ENCODE assay signal across 21 cellular contexts in genomic region chr17:33934696-33935095, GRCh38.
DNase-seq lines count a peak whose midpoint lies in the region; ATAC-seq, FAIRE-seq and TF ChIP-seq lines count a peak whose summit lies in the region.
"Had no signal": no experiment of that assay in that cellular context is flagged by ENCODE, and none has a peak within 500 bp of the region (broad histone marks: within the 10 kb centered on the region; RNA-seq: fewer than 3 reads in every experiment).

No MANE protein-coding gene starts in this region.

- POLR2A ChIA-PET in H1 (lab: Charles Lee; ENCODE audit: partially characterized antibody): no interaction called here

- H3K36me3 Mint-ChIP-seq in progenitor cell of endocrine pancreas (ENCODE audit: insufficient read depth): no peaks in the 10 kb centered on the region
- H3K36me3 Mint-ChIP-seq: CD8-positive, alpha-beta T cell had no signal

- CTCF ChIA-PET in H1 (lab: Charles Lee; ENCODE audit: partially characterized antibody): interaction anchor here (8.3 kb wide), 1 partner anchor 13 kb away, joined by 94 read pairs; no protein-coding TSS in a partner anchor

- peaks cover 4% of the 10 kb centered on the region for H3K27me3 Mint-ChIP-seq in progenitor cell of endocrine pancreas
- H3K27me3 Mint-ChIP-seq: B cell; CD4-positive, alpha-beta T cell had no signal

- FAIRE-seq in H1 (lab: Jason Lieb, UNC): no peak
- FAIRE-seq: A549, D721Med, G401.6, GM12891, GM19239 had no signal

- TF ChIP-seq RAD21 in H1 (IDR thresholded peaks at IDR 0.05 in 1 of 2, conservative IDR thresholded peaks at IDR 0.05 in 1 of 2; ENCODE audit: low read depth in 2 of 2, low read length in 2 of 2): no peak

- TF ChIP-seq POLR2A in H1 (IDR thresholded peaks at IDR 0.05; ENCODE audit: control extremely low read depth in 1 of 2, low read depth in 2 of 2, low read length in 2 of 2): no peak

- H3K27ac ChIP-seq in H1 (ENCODE audit: low read depth, low read length): no peak overlapping the region
- H3K27ac ChIP-seq: A549; BLaER1 treated with 17β-estradiol and CSF1 and Interleukin-3, amounts not matched to agents 10 nM and 100 nM; C4-2B had no signal

- no peaks in the 10 kb centered on the region for H3K79me1 ChIP-seq in H1 (ENCODE audit: low read depth, low read length)

- H3K4ac ChIP-seq in H1 (replicated peaks; ENCODE audit: insufficient read length, low read depth, low read length): no peak overlapping the region

- H3K14ac ChIP-seq in H1 (ENCODE audit: insufficient read length): no peak overlapping the region

- TF ChIP-seq CTCF in H1 (IDR thresholded peaks at IDR 0.05; ENCODE audit: control extremely low read depth in 1 of 3, insufficient read depth in 1 of 3, low read depth in 1 of 3, low read length in 3 of 3) (no peak), progenitor cell of endocrine pancreas (IDR thresholded peaks at IDR 0.05; ENCODE audit: unreplicated experiment) (no peak)

- H3K4me1 Mint-ChIP-seq in progenitor cell of endocrine pancreas (ENCODE audit: low read depth): peaks cover 38% of the 10 kb centered on the region
- H3K4me1 Mint-ChIP-seq: B cell had no signal

- no peak overlapping the region for H2BK5ac ChIP-seq in H1 (ENCODE audit: low read depth, low read length)

- no peaks in the 10 kb centered on the region for H3K23me2 ChIP-seq in H1 (ENCODE audit: low read depth, low read length)

- H2BK12ac ChIP-seq in H1 (ENCODE audit: low read depth, low read length): no peak overlapping the region

- no peaks in the 10 kb centered on the region for H4K20me1 ChIP-seq in H1 (replicated peaks in 1 of 2; ENCODE audit: control insufficient read depth in 1 of 2, insufficient read depth in 2 of 2, low read length in 2 of 2)

- H4K91ac ChIP-seq in H1 (replicated peaks; ENCODE audit: insufficient read length, low read length): no peak overlapping the region

- no peak overlapping the region for H2BK120ac ChIP-seq in H1 (replicated peaks; ENCODE audit: low read depth, low read length)

- ATAC-seq in HG03354 (IDR thresholded peaks at IDR 0.05; ENCODE audit: poor library complexity, severe bottlenecking, unreplicated experiment): no peak
- ATAC-seq: A549; CD8-positive, alpha-beta T cell had no signal

- H3K4me2 ChIP-seq in H1 (ENCODE audit: insufficient read depth in 1 of 2, low read depth in 2 of 2, low read length in 2 of 2): no peak overlapping the region
- H3K4me2 ChIP-seq: A549; BLaER1 treated with 17β-estradiol and CSF1 and Interleukin-3, amounts not matched to agents 10 nM and 100 nM had no signal

- no peaks in the 10 kb centered on the region; a peak in 1 of 7 replicates for H3K27me3 ChIP-seq in H1 (replicated peaks in 1 of 4; ENCODE audit: control insufficient read depth in 3 of 4, extremely low read depth in 1 of 4, insufficient read depth in 3 of 4, low read length in 3 of 4)
- H3K27me3 ChIP-seq: BLaER1 treated with 17β-estradiol and CSF1 and Interleukin-3, amounts not matched to agents 10 nM and 100 nM had no signal

- H3K27ac Mint-ChIP-seq in progenitor cell of endocrine pancreas: peak overlapping the region; percentile 25
- H3K27ac Mint-ChIP-seq: B cell; CD4-positive, alpha-beta T cell; CD8-positive, alpha-beta T cell had no signal

- 67% methylated on average over 1 of the region's 1 CpG; no CpG with 5 or more reads in 1 of the 2 experiments for WGBS in H1 (ENCODE audit: extremely low coverage in 1 of 2, insufficient coverage in 1 of 2, insufficient read length in 1 of 2, insufficient replicate concordance in 2 of 2, low coverage in 1 of 2, low lambda C conversion rate in 2 of 2, missing lambda C conversion rate in 1 of 2), 2 experiments

- no peak overlapping the region for H3K9ac ChIP-seq in H1 (replicated peaks in 1 of 4; ENCODE audit: extremely low read depth in 1 of 4, low read depth in 3 of 4, low read length in 3 of 4)
- H3K9ac ChIP-seq: BLaER1 treated with 17β-estradiol and CSF1 and Interleukin-3, amounts not matched to agents 10 nM and 100 nM had no signal

- H4K5ac ChIP-seq in H1 (ENCODE audit: insufficient read length, low read depth, low read length): no peak overlapping the region

- no peak overlapping the region for H4K8ac ChIP-seq in H1 (ENCODE audit: extremely low read depth, insufficient read depth, low read length)

- H3K79me2 ChIP-seq in H1 (ENCODE audit: control insufficient read depth in 1 of 2, insufficient read depth in 2 of 2, low read length in 2 of 2): no peaks in the 10 kb centered on the region

- no peaks in the 10 kb centered on the region for H3K9me3 ChIP-seq in H1 (ENCODE audit: insufficient read depth in 2 of 2, low read depth in 1 of 2, low read length in 1 of 2)
- H3K9me3 ChIP-seq: A549; BLaER1 treated with 17β-estradiol and CSF1 and Interleukin-3, amounts not matched to agents 10 nM and 100 nM; Caco-2 had no signal

- no peaks in the 10 kb centered on the region for H3K36me3 ChIP-seq in H1 (ENCODE audit: control insufficient read depth in 2 of 4, insufficient read depth in 4 of 4, low read length in 3 of 4)
- H3K36me3 ChIP-seq: BLaER1 treated with 17β-estradiol and CSF1 and Interleukin-3, amounts not matched to agents 10 nM and 100 nM had no signal

- no peak overlapping the region for H3K4me3 Mint-ChIP-seq in progenitor cell of endocrine pancreas (ENCODE audit: low read depth)
- H3K4me3 Mint-ChIP-seq: B cell; CD4-positive, alpha-beta T cell; CD8-positive, alpha-beta T cell had no signal

- H2BK15ac ChIP-seq in H1 (ENCODE audit: low read length): 0 out of 2 replicates have a peak overlapping the region, but pooled peaks have one; percentile 36

- no peak overlapping the region for H2AFZ ChIP-seq in H1 (ENCODE audit: low read length)

- no peak overlapping the region for H3K23ac ChIP-seq in H1 (ENCODE audit: insufficient read length)

- peaks cover 0 to 8% (median 6%) of the 10 kb centered on the region in 4 experiments; a peak in 6 of 7 replicates for H3K4me1 ChIP-seq in H1 (replicated peaks in 1 of 4; ENCODE audit: control insufficient read depth in 3 of 4, insufficient read depth in 4 of 4, low read length in 3 of 4)
- H3K4me1 ChIP-seq: A549; BLaER1 treated with 17β-estradiol and CSF1 and Interleukin-3, amounts not matched to agents 10 nM and 100 nM had no signal

- H2BK20ac ChIP-seq in H1 (ENCODE audit: low read length): no peak overlapping the region

- no peak overlapping the region for H2AK5ac ChIP-seq in H1 (ENCODE audit: low read depth, low read length)

- H3K56ac ChIP-seq in H1 (replicated peaks; ENCODE audit: insufficient read length, low read depth, low read length): no peak overlapping the region

- H3K9me3 Mint-ChIP-seq in progenitor cell of endocrine pancreas (ENCODE audit: low read depth): no peaks in the 10 kb centered on the region
- H3K9me3 Mint-ChIP-seq: CD4-positive, alpha-beta T cell; CD8-positive, alpha-beta T cell had no signal

- no peak overlapping the region for H3K18ac ChIP-seq in H1 (ENCODE audit: extremely low read depth, low read length)

- no peak for DNase-seq in H1 (ENCODE audit: low read depth in 1 of 2, low spot score in 2 of 2)
- no peak for DNase-seq in progenitor cell of endocrine pancreas (ENCODE audit: low spot score, unreplicated experiment)
- DNase-seq in amygdala (lab: John Stamatoyannopoulos, UW): no peak
- DNase-seq in A172 (ENCODE audit: low spot score): no peak
- DNase-seq: 8988T; AML-193; Caco-2; Calu3; CD4-positive, alpha-beta T cell; CD8-positive, alpha-beta T cell; DMS79 treated with DMSO at 0.1 percent for 48 hours; GF-D8 had no signal

- no peak overlapping the region for H3K4me3 ChIP-seq in H1 (ENCODE audit: extremely low read depth in 1 of 4, insufficient read depth in 2 of 4, low read depth in 3 of 4, low read length in 4 of 4)
- H3K4me3 ChIP-seq: A549; BLaER1 treated with 17β-estradiol and CSF1 and Interleukin-3, amounts not matched to agents 10 nM and 100 nM had no signal

- no peak for TF ChIP-seq EP300 in H1 (IDR thresholded peaks at IDR 0.05; ENCODE audit: borderline replicate concordance in 1 of 2, low read depth in 2 of 2, low read length in 2 of 2)

TF ChIP-seq in H1, 55 proteins besides CTCF, POLR2A, EP300 and RAD21:
- TF ChIP-seq CREB1 (IDR thresholded peaks at IDR 0.05) (no peak), EGR1 (IDR thresholded peaks at IDR 0.05; ENCODE audit: borderline replicate concordance, low read depth, low read length) (no peak), KDM1A (IDR thresholded peaks at IDR 0.05; ENCODE audit: borderline replicate concordance, low read length) (no peak), HDAC6 (IDR thresholded peaks at IDR 0.05; ENCODE audit: low read depth, low read length) (no peak), SIRT6 (IDR thresholded peaks at IDR 0.05; ENCODE audit: low read length) (no peak), NANOG (IDR thresholded peaks at IDR 0.05; ENCODE audit: insufficient read depth, low read depth, low read length, poor library complexity, severe bottlenecking) (no peak), JUND (IDR thresholded peaks at IDR 0.05; ENCODE audit: low read length) (no peak)
TF ChIP-seq in H1: peak in this region for 0.
